ENCODE assay signal across 5 cellular contexts in genomic region chr20:38377838-38378237, GRCh38. TPM values are rescaled to one million over a fixed set of nuclear protein-coding genes. Genes with fewer than 3 reads are reported as not detected.
"Had no signal": no experiment of that assay in that cellular context is flagged by ENCODE, and none has a peak within 500 bp of the region (broad histone marks: within the 10 kb centered on the region; RNA-seq: fewer than 3 reads in every experiment).

No MANE protein-coding gene starts in this region.

RNA-seq across cellular contexts. Expression of gene LBP, which starts 31.6 kb away (rescaled TPM):
- total RNA-seq: stomach, temporal lobe, transverse colon, urinary bladder, uterus had no signal
